Comparison of ENCODE assay signal across 11 cellular contexts in genomic region chr7:471866-472639, GRCh38. TPM values are rescaled to one million over a fixed set of nuclear protein-coding genes. Genes with fewer than 3 reads are reported as not detected.
A peak's percentile ranks its signal among the peaks of the same experiment; 100 is the strongest.
DNase-seq lines count a peak whose midpoint lies in the region; ATAC-seq and TF ChIP-seq lines count a peak whose summit lies in the region.
"Had no signal": no experiment of that assay in that cellular context is flagged by ENCODE, and none has a peak within 500 bp of the region (broad histone marks: within the 10 kb centered on the region; RNA-seq: fewer than 3 reads in every experiment).

No MANE protein-coding gene starts in this region.

- H2AFZ ChIP-seq in mammary epithelial cell (ENCODE audit: low read depth, low read length) = peak overlapping the region; percentile 72

- no TSS peak for BruUV-seq in mammary epithelial cell (replicated peaks; lab: Mats Ljungman, UMichigan)

- no peaks in the 10 kb centered on the region for H3K36me3 ChIP-seq in mammary epithelial cell (ENCODE audit: insufficient read depth, low read length)
- H3K36me3 ChIP-seq in testis (ENCODE audit: low read depth, missing control alignments) = no peaks in the 10 kb centered on the region

- intact Hi-C loops in mammary epithelial cell (cut with micrococcal nuclease) (loop anchor here (1.0 kb wide), 1 partner anchor 24 kb away; no protein-coding TSS in a partner anchor), testis (cut with DNase I; ENCODE audit: low total_unique reads) (no loop called here)

- peaks cover 15% of the 10 kb centered on the region for H3K4me1 ChIP-seq in mammary epithelial cell (ENCODE audit: insufficient read depth, low read length)
- peaks cover 9% of the 10 kb centered on the region for H3K4me1 ChIP-seq in testis

- DNase-seq in DMS 273 (lab: John Stamatoyannopoulos, UW; ENCODE audit: unreplicated experiment) (peak; percentile 47), DMS 273 treated with DMSO at 0.1 percent for 48 hours (lab: John Stamatoyannopoulos, UW) (no peak), mammary epithelial cell (peak; percentile 81), testis (peak; percentile 73), SHP77 (lab: John Stamatoyannopoulos, UW) (no peak), cerebellar nuclear complex (lab: John Stamatoyannopoulos, UW) (no peak)
- DNase-seq: foreskin melanocyte had no signal

- H3K4me3 ChIP-seq in mammary epithelial cell (replicated peaks in 1 of 3; ENCODE audit: insufficient read depth in 1 of 3, low read depth in 2 of 3, low read length in 3 of 3) (peak overlapping the region in 1 of 3 experiments; percentile 10), testis (no peak overlapping the region)

- H3K27ac ChIP-seq in mammary epithelial cell (ENCODE audit: insufficient read depth, low read depth, low read length) (no peak overlapping the region), layer of hippocampus (ENCODE audit: low read depth, low read length) (peak overlapping the region; percentile 55), testis (no peak overlapping the region)
- H3K27ac ChIP-seq: 22Rv1 had no signal

- TF ChIP-seq CTCF in mammary epithelial cell (conservative IDR thresholded peaks at IDR 0.05 in 1 of 2, IDR thresholded peaks at IDR 0.05 in 1 of 2; ENCODE audit: extremely low read depth in 1 of 2, insufficient read depth in 1 of 2, low read depth in 1 of 2, low read length in 2 of 2) = no peak
- no peak for TF ChIP-seq CTCF in testis (IDR thresholded peaks at IDR 0.05)

- CTCF ChIA-PET in mammary epithelial cell (lab: Charles Lee; ENCODE audit: low non-redundant PET) = interaction anchor here (0.7 kb wide), 1 partner anchor 137 kb away, joined by 3 read pairs; no protein-coding TSS in a partner anchor

- WGBS in mammary epithelial cell (ENCODE audit: low coverage, missing lambda C conversion rate) = 36% methylated on average over 19 of the region's 26 CpGs
- WGBS in testis, 2 donors = 43 to 81% methylated on average over 6 to 26 of the region's 26 CpGs

- peak overlapping the region; percentile 58 for H3K4me2 ChIP-seq in mammary epithelial cell (ENCODE audit: insufficient read depth, low read depth, low read length)

- no peaks in the 10 kb centered on the region for H3K79me2 ChIP-seq in mammary epithelial cell (ENCODE audit: insufficient read depth, low read length)

- H4K20me1 ChIP-seq in mammary epithelial cell (ENCODE audit: insufficient read depth, low read length) = no peaks in the 10 kb centered on the region

- H3K9ac ChIP-seq in mammary epithelial cell (ENCODE audit: insufficient read depth, low read length) = no peak overlapping the region

- TF ChIP-seq POLR2A in testis (IDR thresholded peaks at IDR 0.05) = no peak

- dilution Hi-C loops in mammary epithelial cell (cut with HindIII; ENCODE audit: low sequenced_read_pairs) = no loop called here

- no peaks in the 10 kb centered on the region for H3K27me3 ChIP-seq in mammary epithelial cell (ENCODE audit: insufficient read depth, low read length)
- H3K27me3 ChIP-seq in layer of hippocampus (ENCODE audit: control insufficient read depth, insufficient read depth, low read length) = no peaks in the 10 kb centered on the region
- no peaks in the 10 kb centered on the region for H3K27me3 ChIP-seq in testis

- no peak for ATAC-seq in HG03432 (IDR thresholded peaks at IDR 0.05; ENCODE audit: unreplicated experiment)
- ATAC-seq: HCT116 had no signal

- in situ Hi-C loops in mammary epithelial cell (cut with MboI; ENCODE audit: low sequenced_read_pairs in 2 of 2) = no loop called here

- H3K9me3 ChIP-seq in mammary epithelial cell (replicated peaks; ENCODE audit: insufficient read depth, low read length) (no peaks in the 10 kb centered on the region), testis (no peaks in the 10 kb centered on the region)

RNA-seq across cellular contexts. Expression of gene PDGFA, which starts 47.6 kb away (rescaled TPM):
- 100 to 1,000 TPM in 1 of 2 donors, 10 to 100 TPM in 1; 60.5 to 167 TPM for total RNA-seq in mammary epithelial cell
- 29.2 TPM for polyA plus RNA-seq in mammary epithelial cell
- polyA minus RNA-seq in mammary epithelial cell = 93.4 TPM
- 10 to 100 TPM; 13.8 TPM for total RNA-seq in testis
- polyA plus RNA-seq in testis (ENCODE audit: insufficient read depth, low read depth, low replicate concordance) = 7.2 TPM

Comparison
In these comparisons a context has a peak if more than half of its experiments do, and no peak if none do; other contexts are left out.
1. DNase-seq: peak in DMS 273 (single experiment), mammary epithelial cell (single experiment) and testis (single experiment); none in DMS 273 treated with DMSO at 0.1 percent for 48 hours (single experiment), SHP77 (0 of 2) and cerebellar nuclear complex (0 of 2).
2. RNA of gene PDGFA, which starts 47.6 kb away (total RNA-seq): 60.5 to 167 TPM in mammary epithelial cell; 13.8 TPM in testis; every median in the first group is over 4 times any median in the second.